22 cellular contexts compared by ENCODE assay signal in genomic region chr6:55937227-55937626, GRCh38.
DNase-seq lines count a peak whose midpoint lies in the region; ATAC-seq and TF ChIP-seq lines count a peak whose summit lies in the region.
"Had no signal": no experiment of that assay in that cellular context is flagged by ENCODE, and none has a peak within 500 bp of the region (broad histone marks: within the 10 kb centered on the region; RNA-seq: fewer than 3 reads in every experiment).

No MANE protein-coding gene starts in this region.

- dilution Hi-C loops in IMR-90 (cut with HindIII; ENCODE audit: low sequenced_read_pairs, unreplicated experiment), result no loop called here

- H2BK120ac ChIP-seq in IMR-90 (ENCODE audit: low read depth, low read length), result no peak overlapping the region

- ATAC-seq in IMR-90 (ENCODE audit: low read depth) (no peak), left ventricle myocardium superior (no peak)
- ATAC-seq: A549, T-helper 17 cell had no signal

- in situ Hi-C loops in IMR-90 (cut with MboI; ENCODE audit: low sequenced_read_pairs), result loop anchor here (10.0 kb wide), 1 partner anchor 492 kb away; no protein-coding TSS in a partner anchor

- no peak overlapping the region for H3K23ac ChIP-seq in IMR-90 (ENCODE audit: low read depth, low read length)

- no CpG with 5 or more reads among the region's 5 CpGs for WGBS in IMR-90 (ENCODE audit: extremely low coverage in 2 of 2, insufficient read length in 1 of 2), 2 experiments
- WGBS in hepatocyte (ENCODE audit: low lambda C conversion rate, missing lambda C conversion rate), result 91% methylated on average over 5 of the region's 5 CpGs

- DNase-seq in IMR-90 (no peak), NB4 (ENCODE audit: low read depth) (peak; percentile 49), SIG-M5 (lab: John Stamatoyannopoulos, UW) (peak; percentile 15), hepatocyte (ENCODE audit: low spot score) (no peak), GM19238 (ENCODE audit: insufficient read length, low spot score) (no peak), posterior vena cava (ENCODE audit: low spot score) (no peak), left ventricle myocardium superior (no peak), progenitor cell of endocrine pancreas (ENCODE audit: low spot score, unreplicated experiment) (no peak)
- DNase-seq: CD4-positive, CD25-positive, alpha-beta regulatory T cell; COR-L47; DMS79 treated with DMSO at 0.1 percent for 48 hours; H7; KG1; NCI-H1092 treated with DMSO at 0.1 percent for 48 hours; NCI-H1436 treated with DMSO at 0.1 percent for 48 hours; NCI-H1930; NCI-H2227 treated with DMSO at 0.1 percent for 48 hours; NCI-H510A; NCI-H82; SW 1271; T-helper 17 cell had no signal

- H3K4me1 Mint-ChIP-seq in progenitor cell of endocrine pancreas (ENCODE audit: low read depth), result peaks cover 3% of the 10 kb centered on the region
- H3K4me1 Mint-ChIP-seq: CD4-positive, CD25-positive, alpha-beta regulatory T cell; T-helper 17 cell had no signal

- H4K8ac ChIP-seq in IMR-90 (ENCODE audit: low read depth in 2 of 2, low read length in 2 of 2), result no peak overlapping the region

- no peaks in the 10 kb centered on the region for H3K79me1 ChIP-seq in IMR-90 (ENCODE audit: low read depth in 1 of 2, low read length in 2 of 2)

- H3K56ac ChIP-seq in IMR-90 (ENCODE audit: extremely low read depth, insufficient read depth, low read length), result no peak overlapping the region

- H3K27ac ChIP-seq in IMR-90 (ENCODE audit: insufficient read depth, low read length), result no peak overlapping the region; the same call in 1 of the 2 replicates
- peak overlapping the region; percentile 31 for H3K27ac ChIP-seq in hepatocyte
- H3K27ac ChIP-seq: A549 had no signal

- no peak overlapping the region for H3K4me2 ChIP-seq in IMR-90 (ENCODE audit: low read depth, low read length)
- H3K4me2 ChIP-seq in hepatocyte, result peak overlapping the region; percentile 4
- H3K4me2 ChIP-seq: A549 had no signal

- TF ChIP-seq RAD21 in IMR-90 (IDR thresholded peaks at IDR 0.05; ENCODE audit: low read length), result no peak

- H3K18ac ChIP-seq in IMR-90 (ENCODE audit: low read depth, low read length), result peak overlapping the region; percentile 83

- BruUV-seq in IMR-90 (replicated peaks; lab: Mats Ljungman, UMichigan), result no TSS peak

- TF ChIP-seq CTCF in IMR-90 (conservative IDR thresholded peaks at IDR 0.05; ENCODE audit: low read depth, low read length), result no peak
- TF ChIP-seq CTCF in NB4 (IDR thresholded peaks at IDR 0.05; ENCODE audit: low read depth, low read length), result no peak
- TF ChIP-seq CTCF in hepatocyte (IDR thresholded peaks at IDR 0.05; ENCODE audit: poor library complexity), result no peak
- no peak for TF ChIP-seq CTCF in progenitor cell of endocrine pancreas (IDR thresholded peaks at IDR 0.05; ENCODE audit: unreplicated experiment)

- no peak overlapping the region for H3K4me3 Mint-ChIP-seq in progenitor cell of endocrine pancreas (ENCODE audit: low read depth)
- H3K4me3 Mint-ChIP-seq: CD4-positive, CD25-positive, alpha-beta regulatory T cell; T-helper 17 cell had no signal

- H3K36me3 ChIP-seq in IMR-90 (ENCODE audit: control insufficient read depth, insufficient read depth, low read length) (no peaks in the 10 kb centered on the region), hepatocyte (replicated peaks; ENCODE audit: insufficient read depth, low read depth) (no peaks in the 10 kb centered on the region)

- no peak overlapping the region for H2BK15ac ChIP-seq in IMR-90 (ENCODE audit: low read depth, low read length)

- H4K5ac ChIP-seq in IMR-90 (ENCODE audit: low read depth, low read length), result peak overlapping the region; percentile 11; the same call in 1 of the 2 replicates

- H2AK9ac ChIP-seq in IMR-90 (replicated peaks; ENCODE audit: low read depth, low read length, poor library complexity), result no peak overlapping the region

- H3K27me3 Mint-ChIP-seq in progenitor cell of endocrine pancreas, result no peaks in the 10 kb centered on the region
- H3K27me3 Mint-ChIP-seq: CD4-positive, CD25-positive, alpha-beta regulatory T cell; T-helper 17 cell had no signal

- H2AFZ ChIP-seq in IMR-90 (replicated peaks; ENCODE audit: low read length, poor library complexity) (no peak overlapping the region), hepatocyte (no peak overlapping the region)

- H3K9ac ChIP-seq in IMR-90 (ENCODE audit: low read depth, low read length), result no peak overlapping the region

- H3K79me2 ChIP-seq in hepatocyte, result no peaks in the 10 kb centered on the region

- H3K9me3 Mint-ChIP-seq in progenitor cell of endocrine pancreas (ENCODE audit: low read depth), result no peaks in the 10 kb centered on the region

- H2BK20ac ChIP-seq in IMR-90 (ENCODE audit: low read depth, low read length), result no peak overlapping the region

- H3K4me3 ChIP-seq in IMR-90 (ENCODE audit: insufficient read depth, low read depth, low read length) (no peak overlapping the region), NB4 (ENCODE audit: low read depth, low read length) (no peak overlapping the region), hepatocyte (no peak overlapping the region)
- H3K4me3 ChIP-seq: A549 had no signal

- H3K36me3 Mint-ChIP-seq in progenitor cell of endocrine pancreas (ENCODE audit: insufficient read depth), result no peaks in the 10 kb centered on the region
- H3K36me3 Mint-ChIP-seq: CD4-positive, CD25-positive, alpha-beta regulatory T cell had no signal

- CTCF ChIA-PET in IMR-90 (lab: Yijun Ruan, JAX), result interaction anchor here (0.6 to 1.4 kb wide), 3 partner anchors 26 to 807 kb away, joined by 3 to 6 read pairs (median 4); no protein-coding TSS in a partner anchor

- no peak overlapping the region for H3K4ac ChIP-seq in IMR-90 (ENCODE audit: low read depth, low read length)

- no peak overlapping the region for H3K27ac Mint-ChIP-seq in progenitor cell of endocrine pancreas
- H3K27ac Mint-ChIP-seq: CD4-positive, CD25-positive, alpha-beta regulatory T cell; T-helper 17 cell had no signal

- no peak overlapping the region for H3K14ac ChIP-seq in IMR-90 (replicated peaks; ENCODE audit: low read depth, low read length)

- no peak overlapping the region for H4K91ac ChIP-seq in IMR-90 (ENCODE audit: insufficient read depth, low read depth, low read length)

- intact Hi-C loops in IMR-90 (cut with micrococcal nuclease), result no loop called here
- intact Hi-C loops in posterior vena cava (cut with DNase I), result no loop called here
- intact Hi-C loops in left ventricle myocardium superior (cut with micrococcal nuclease), result no loop called here

- H3K9me2 ChIP-seq in hepatocyte (replicated peaks; ENCODE audit: insufficient read depth), result no peaks in the 10 kb centered on the region

- H4K20me1 ChIP-seq in IMR-90 (ENCODE audit: insufficient read depth, low read length) (no peaks in the 10 kb centered on the region), hepatocyte (ENCODE audit: insufficient read depth, poor library complexity, severe bottlenecking) (no peaks in the 10 kb centered on the region)

- no peaks in the 10 kb centered on the region for H3K9me1 ChIP-seq in IMR-90 (ENCODE audit: insufficient read depth, low read length)

- H3K27me3 ChIP-seq in IMR-90 (ENCODE audit: control insufficient read depth, insufficient read depth, low read length), result no peaks in the 10 kb centered on the region
- H3K27me3 ChIP-seq in hepatocyte, result no peaks in the 10 kb centered on the region

- H2AK5ac ChIP-seq in IMR-90 (ENCODE audit: low read depth, low read length), result 0 out of 2 replicates have a peak overlapping the region, but pooled peaks have one; percentile 4

- no peak overlapping the region for H2BK5ac ChIP-seq in IMR-90 (ENCODE audit: low read depth, low read length, poor library complexity, severe bottlenecking)

- H3K4me1 ChIP-seq in IMR-90 (ENCODE audit: control insufficient read depth, insufficient read depth, low read length) (peaks cover 3% of the 10 kb centered on the region; the same call in 1 of the 2 replicates), hepatocyte (ENCODE audit: insufficient read depth) (no peaks in the 10 kb centered on the region)
- H3K4me1 ChIP-seq: A549 had no signal

- POLR2A ChIA-PET in IMR-90 (lab: Charles Lee; ENCODE audit: unreplicated experiment), result interaction anchor here (0.7 kb wide), 1 partner anchor 256 kb away, joined by 7 read pairs; no protein-coding TSS in a partner anchor

- TF ChIP-seq POLR2A in IMR-90 (IDR thresholded peaks at IDR 0.05; ENCODE audit: low read depth, low read length), result no peak
- no peak for TF ChIP-seq POLR2A in NB4 (IDR thresholded peaks at IDR 0.05; ENCODE audit: extremely low read depth, insufficient read length)

- H3K9me3 ChIP-seq in IMR-90 (ENCODE audit: control insufficient read depth, insufficient read depth, low read length), result no peaks in the 10 kb centered on the region
- H3K9me3 ChIP-seq in hepatocyte (ENCODE audit: low read depth), result no peaks in the 10 kb centered on the region
- H3K9me3 ChIP-seq: A549 had no signal

TF ChIP-seq in IMR-90, 13 proteins besides CTCF, POLR2A, EP300 and RAD21:
- TF ChIP-seq CEBPB (IDR thresholded peaks at IDR 0.05; ENCODE audit: low read depth, low read length), result peak; percentile 52
- TF ChIP-seq USF2 (IDR thresholded peaks at IDR 0.05; ENCODE audit: low read depth, low read length), result no peak

Comparison
In these comparisons a context has a peak if more than half of its experiments do, and no peak if none do; other contexts are left out.
1. DNase-seq: peak in NB4 (single experiment) and SIG-M5 (single experiment); none in IMR-90 (single experiment), hepatocyte (single experiment), GM19238 (single experiment), posterior vena cava (single experiment), left ventricle myocardium superior (single experiment) and progenitor cell of endocrine pancreas (single experiment).